ENCODE assay signal across 1 cellular context in the genomic region with DNA sequence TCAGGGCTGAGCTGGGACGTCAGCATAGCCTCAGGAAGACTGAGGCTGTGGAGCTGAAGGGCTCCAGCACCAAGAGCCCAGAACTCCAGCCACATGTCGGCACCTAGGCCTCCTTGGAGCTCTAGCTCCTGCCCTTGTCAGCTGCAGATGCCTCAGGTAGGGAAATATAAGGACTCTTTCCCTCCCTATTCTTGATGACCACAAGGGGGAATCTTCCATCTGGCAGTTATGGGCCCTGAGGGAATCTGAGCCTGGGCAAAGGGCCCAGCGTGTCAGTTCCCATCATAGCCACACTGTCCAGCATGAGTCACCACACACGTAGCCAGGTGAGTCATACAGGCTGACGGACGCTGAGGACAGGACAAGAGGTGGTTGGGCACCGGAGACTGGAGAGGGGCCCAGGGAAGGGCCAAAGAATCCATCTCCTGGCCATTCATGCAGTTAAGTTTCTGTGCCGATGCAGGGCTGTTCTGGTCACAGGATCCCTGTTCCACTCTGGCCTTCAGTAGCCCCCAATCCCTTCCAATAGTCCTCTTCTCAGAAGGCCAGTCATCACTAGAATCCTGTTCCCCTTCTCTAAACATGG.
TF ChIP-seq lines count a peak whose summit lies in the region.

No MANE protein-coding gene starts in this region.

TF ChIP-seq in HCT116, 20 proteins besides CTCF, POLR2A, EP300 and RAD21 (continued from another document):
- TF ChIP-seq, protein P1, sequence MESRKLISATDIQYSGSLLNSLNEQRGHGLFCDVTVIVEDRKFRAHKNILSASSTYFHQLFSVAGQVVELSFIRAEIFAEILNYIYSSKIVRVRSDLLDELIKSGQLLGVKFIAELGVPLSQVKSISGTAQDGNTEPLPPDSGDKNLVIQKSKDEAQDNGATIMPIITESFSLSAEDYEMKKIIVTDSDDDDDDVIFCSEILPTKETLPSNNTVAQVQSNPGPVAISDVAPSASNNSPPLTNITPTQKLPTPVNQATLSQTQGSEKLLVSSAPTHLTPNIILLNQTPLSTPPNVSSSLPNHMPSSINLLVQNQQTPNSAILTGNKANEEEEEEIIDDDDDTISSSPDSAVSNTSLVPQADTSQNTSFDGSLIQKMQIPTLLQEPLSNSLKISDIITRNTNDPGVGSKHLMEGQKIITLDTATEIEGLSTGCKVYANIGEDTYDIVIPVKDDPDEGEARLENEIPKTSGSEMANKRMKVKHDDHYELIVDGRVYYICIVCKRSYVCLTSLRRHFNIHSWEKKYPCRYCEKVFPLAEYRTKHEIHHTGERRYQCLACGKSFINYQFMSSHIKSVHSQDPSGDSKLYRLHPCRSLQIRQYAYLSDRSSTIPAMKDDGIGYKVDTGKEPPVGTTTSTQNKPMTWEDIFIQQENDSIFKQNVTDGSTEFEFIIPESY (IDR thresholded peaks at IDR 0.05; ENCODE audit: extremely low read depth, insufficient replicate concordance, low read length): peak; percentile 70
- TF ChIP-seq, protein P2, sequence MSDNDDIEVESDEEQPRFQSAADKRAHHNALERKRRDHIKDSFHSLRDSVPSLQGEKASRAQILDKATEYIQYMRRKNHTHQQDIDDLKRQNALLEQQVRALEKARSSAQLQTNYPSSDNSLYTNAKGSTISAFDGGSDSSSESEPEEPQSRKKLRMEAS (IDR thresholded peaks at IDR 0.05): peak; percentile 87
